32 cellular contexts compared by ENCODE assay signal in genomic region chr6:132596201-132596600, GRCh38. TPM values are rescaled to one million over a fixed set of nuclear protein-coding genes. Genes with fewer than 3 reads are reported as not detected.
"Had no signal": no experiment of that assay in that cellular context is flagged by ENCODE, and none has a peak within 500 bp of the region (broad histone marks: within the 10 kb centered on the region; RNA-seq: fewer than 3 reads in every experiment).

No MANE protein-coding gene starts in this region.

- H3K4me3 ChIP-seq: ascending aorta, breast epithelium had no signal

- DNase-seq: activated B cell treated with CpG ODN at 0.5 μM for 24 hours; activated CD4-positive, alpha-beta memory T cell treated with anti-CD3 and anti-CD28 coated beads for 36 hours; activated CD4-positive, alpha-beta T cell treated with anti-CD3 and anti-CD28 coated beads for 4 hours; activated CD4-positive, alpha-beta T cell treated with anti-CD3 and anti-CD28 coated beads, Interleukin-2, amount 10 ng/mL, durations not matched to agents 24 days and 14 days; activated CD4-positive, alpha-beta T cell treated with anti-CD3 and anti-CD28 coated beads, Interleukin-2, amount 50 U/mL, for 1 hour; activated CD4-positive, alpha-beta T cell treated with anti-CD3 and anti-CD28 coated beads, Interleukin-2, amount 50 U/mL, for 4 hours; activated CD4-positive, CD25-positive, alpha-beta regulatory T cell treated with anti-CD3 and anti-CD28 coated beads, Interleukin-2, amount 50 U/mL, for 72 hours; activated CD8-positive, alpha-beta memory T cell treated with anti-CD3 and anti-CD28 coated beads, Interleukin-2, amount 50 U/mL, for 4 hours; activated CD8-positive, alpha-beta T cell treated with anti-CD3 and anti-CD28 coated beads for 36 hours; activated effector memory CD4-positive, alpha-beta T cell treated with Interleukin-2 at 50 U/mL for 16 hours; activated gamma-delta T cell; activated naive CD4-positive, alpha-beta T cell treated with anti-CD3 and anti-CD28 coated beads, Interleukin-2, amount 10 ng/mL, durations not matched to agents 7 days and 5 days; activated naive CD4-positive, alpha-beta T cell treated with Interleukin-2 at 50 U/mL for 16 hours; activated naive CD8-positive, alpha-beta T cell treated with anti-CD3 and anti-CD28 coated beads, Interleukin-2, amount 10 ng/mL, durations not matched to agents 7 days and 5 days; activated naive CD8-positive, alpha-beta T cell treated with anti-CD3 and anti-CD28 coated beads, Interleukin-2, amount 50 U/mL, for 24 hours; activated T-cell treated with anti-CD3 and anti-CD28 coated beads, Interleukin-2, amount 50 U/mL, for 24 hours; activated T-cell treated with anti-CD3 and anti-CD28 coated beads, Interleukin-2, amount 50 U/mL, for 48 hours; amygdala; anterior cingulate cortex; brain microvascular endothelial cell; central memory CD4-positive, alpha-beta T cell; SW 1271; T-helper 1 cell; T-helper 2 cell; T-helper 9 cell had no signal

- FAIRE-seq: TTC549 had no signal

- H3K9me3 ChIP-seq: ascending aorta, breast epithelium had no signal

- H3K27me3 ChIP-seq: ascending aorta, brain microvascular endothelial cell, breast epithelium had no signal

- H3K4me1 ChIP-seq: ascending aorta, breast epithelium had no signal

- H3K27ac ChIP-seq: ascending aorta, brain microvascular endothelial cell, breast epithelium, VCaP had no signal

- H3K36me3 ChIP-seq: ascending aorta, brain microvascular endothelial cell, breast epithelium had no signal

- ATAC-seq: activated CD8-positive, alpha-beta T cell treated with anti-CD3 and anti-CD28 coated beads for 36 hours; activated naive CD8-positive, alpha-beta T cell treated with anti-CD3 and anti-CD28 coated beads, Interleukin-2, amount 50 U/mL, for 24 hours had no signal

RNA-seq across cellular contexts. Expression of gene TAAR5, which starts 6.7 kb away (rescaled TPM):
- total RNA-seq: activated B cell treated with CpG ODN at 0.5 μM for 24 hours; activated CD4-positive, alpha-beta memory T cell treated with anti-CD3 and anti-CD28 coated beads for 36 hours; activated CD4-positive, alpha-beta T cell treated with anti-CD3 and anti-CD28 coated beads, Interleukin-2, amount 10 ng/mL, durations not matched to agents 24 days and 14 days; activated CD8-positive, alpha-beta memory T cell treated with anti-CD3 and anti-CD28 coated beads for 36 hours; activated CD8-positive, alpha-beta T cell treated with anti-CD3 and anti-CD28 coated beads for 36 hours; activated naive CD8-positive, alpha-beta T cell treated with anti-CD3 and anti-CD28 coated beads, Interleukin-2, amount 10 ng/mL, durations not matched to agents 7 days and 5 days; activated T-helper 2 cell treated with anti-CD3 and anti-CD28 coated beads, Interferon-gamma antibody, Interleukin-2, Interleukin-4, amounts not matched to agents 10 μg/mL and 5 μg/mL and 100 μg/mL, durations not matched to agents 14 hours and 24 hours and 36 hours; ascending aorta; breast epithelium; cardiac septum had no signal

RNA-seq across cellular contexts. Expression of gene TAAR6, which starts 26.1 kb away (rescaled TPM):
- total RNA-seq: activated B cell treated with CpG ODN at 0.5 μM for 24 hours; activated CD4-positive, alpha-beta memory T cell treated with anti-CD3 and anti-CD28 coated beads for 36 hours; activated CD4-positive, alpha-beta T cell treated with anti-CD3 and anti-CD28 coated beads, Interleukin-2, amount 10 ng/mL, durations not matched to agents 24 days and 14 days; activated CD8-positive, alpha-beta memory T cell treated with anti-CD3 and anti-CD28 coated beads for 36 hours; activated CD8-positive, alpha-beta T cell treated with anti-CD3 and anti-CD28 coated beads for 36 hours; activated naive CD8-positive, alpha-beta T cell treated with anti-CD3 and anti-CD28 coated beads, Interleukin-2, amount 10 ng/mL, durations not matched to agents 7 days and 5 days; activated T-helper 2 cell treated with anti-CD3 and anti-CD28 coated beads, Interferon-gamma antibody, Interleukin-2, Interleukin-4, amounts not matched to agents 10 μg/mL and 5 μg/mL and 100 μg/mL, durations not matched to agents 14 hours and 24 hours and 36 hours; ascending aorta; breast epithelium; cardiac septum had no signal

RNA-seq across cellular contexts. Expression of gene TAAR2, which starts 27.9 kb away (rescaled TPM):
- total RNA-seq: activated B cell treated with CpG ODN at 0.5 μM for 24 hours; activated CD4-positive, alpha-beta memory T cell treated with anti-CD3 and anti-CD28 coated beads for 36 hours; activated CD4-positive, alpha-beta T cell treated with anti-CD3 and anti-CD28 coated beads, Interleukin-2, amount 10 ng/mL, durations not matched to agents 24 days and 14 days; activated CD8-positive, alpha-beta memory T cell treated with anti-CD3 and anti-CD28 coated beads for 36 hours; activated CD8-positive, alpha-beta T cell treated with anti-CD3 and anti-CD28 coated beads for 36 hours; activated naive CD8-positive, alpha-beta T cell treated with anti-CD3 and anti-CD28 coated beads, Interleukin-2, amount 10 ng/mL, durations not matched to agents 7 days and 5 days; activated T-helper 2 cell treated with anti-CD3 and anti-CD28 coated beads, Interferon-gamma antibody, Interleukin-2, Interleukin-4, amounts not matched to agents 10 μg/mL and 5 μg/mL and 100 μg/mL, durations not matched to agents 14 hours and 24 hours and 36 hours; ascending aorta; breast epithelium; cardiac septum had no signal

RNA-seq across cellular contexts. Expression of gene TAAR8, which starts 43.7 kb away (rescaled TPM):
- total RNA-seq: activated B cell treated with CpG ODN at 0.5 μM for 24 hours; activated CD4-positive, alpha-beta memory T cell treated with anti-CD3 and anti-CD28 coated beads for 36 hours; activated CD4-positive, alpha-beta T cell treated with anti-CD3 and anti-CD28 coated beads, Interleukin-2, amount 10 ng/mL, durations not matched to agents 24 days and 14 days; activated CD8-positive, alpha-beta memory T cell treated with anti-CD3 and anti-CD28 coated beads for 36 hours; activated CD8-positive, alpha-beta T cell treated with anti-CD3 and anti-CD28 coated beads for 36 hours; activated naive CD8-positive, alpha-beta T cell treated with anti-CD3 and anti-CD28 coated beads, Interleukin-2, amount 10 ng/mL, durations not matched to agents 7 days and 5 days; activated T-helper 2 cell treated with anti-CD3 and anti-CD28 coated beads, Interferon-gamma antibody, Interleukin-2, Interleukin-4, amounts not matched to agents 10 μg/mL and 5 μg/mL and 100 μg/mL, durations not matched to agents 14 hours and 24 hours and 36 hours; ascending aorta; breast epithelium; cardiac septum had no signal

RNA-seq across cellular contexts. Expression of gene TAAR9, which starts 58.1 kb away (rescaled TPM):
- total RNA-seq: activated B cell treated with CpG ODN at 0.5 μM for 24 hours; activated CD4-positive, alpha-beta memory T cell treated with anti-CD3 and anti-CD28 coated beads for 36 hours; activated CD4-positive, alpha-beta T cell treated with anti-CD3 and anti-CD28 coated beads, Interleukin-2, amount 10 ng/mL, durations not matched to agents 24 days and 14 days; activated CD8-positive, alpha-beta memory T cell treated with anti-CD3 and anti-CD28 coated beads for 36 hours; activated CD8-positive, alpha-beta T cell treated with anti-CD3 and anti-CD28 coated beads for 36 hours; activated naive CD8-positive, alpha-beta T cell treated with anti-CD3 and anti-CD28 coated beads, Interleukin-2, amount 10 ng/mL, durations not matched to agents 7 days and 5 days; activated T-helper 2 cell treated with anti-CD3 and anti-CD28 coated beads, Interferon-gamma antibody, Interleukin-2, Interleukin-4, amounts not matched to agents 10 μg/mL and 5 μg/mL and 100 μg/mL, durations not matched to agents 14 hours and 24 hours and 36 hours; ascending aorta; breast epithelium; cardiac septum had no signal
